ENCODE assay signal across 20 cellular contexts in genomic region chr4:20354120-20354519, GRCh38.
DNase-seq lines count a peak whose midpoint lies in the region; ATAC-seq, FAIRE-seq and TF ChIP-seq lines count a peak whose summit lies in the region.
"Had no signal": no experiment of that assay in that cellular context is flagged by ENCODE, and none has a peak within 500 bp of the region (broad histone marks: within the 10 kb centered on the region; RNA-seq: fewer than 3 reads in every experiment).

No MANE protein-coding gene starts in this region.

- H3K36me3 ChIP-seq in HEK293 (ENCODE audit: control insufficient read depth in 2 of 2, insufficient read depth in 1 of 2, low read length in 2 of 2): peaks cover 0 to 13% of the 10 kb centered on the region in 2 experiments; a peak in 1 of 3 replicates
- H3K36me3 ChIP-seq: ascending aorta, suprapubic skin had no signal

- peak overlapping the region; percentile 90 for H3K27ac Mint-ChIP-seq in glutamatergic neuron (ENCODE audit: unreplicated experiment)
- H3K27ac Mint-ChIP-seq: activated CD8-positive, alpha-beta memory T cell treated with anti-CD3 and anti-CD28 coated beads, Interleukin-2, amount 10 ng/mL, durations not matched to agents 7 days and 5 days; dendritic cell treated with granulocyte-macrophage colony-stimulating factor and Interleukin-4, amounts not matched to agents 40 ng/mL and 50 ng/mL, for 4 days had no signal

- peak overlapping the region; percentile 81 for H3K4me3 Mint-ChIP-seq in glutamatergic neuron (ENCODE audit: unreplicated experiment)
- H3K4me3 Mint-ChIP-seq: activated CD8-positive, alpha-beta memory T cell treated with anti-CD3 and anti-CD28 coated beads, Interleukin-2, amount 10 ng/mL, durations not matched to agents 7 days and 5 days; dendritic cell treated with granulocyte-macrophage colony-stimulating factor and Interleukin-4, amounts not matched to agents 40 ng/mL and 50 ng/mL, for 4 days had no signal

- no peak overlapping the region for H3K27ac ChIP-seq in HEK293 (ENCODE audit: extremely low read depth, low read depth, low read length)
- H3K27ac ChIP-seq: ascending aorta, suprapubic skin had no signal

- H3K36me3 Mint-ChIP-seq in glutamatergic neuron (ENCODE audit: unreplicated experiment): no peaks in the 10 kb centered on the region
- H3K36me3 Mint-ChIP-seq: activated CD8-positive, alpha-beta memory T cell treated with anti-CD3 and anti-CD28 coated beads, Interleukin-2, amount 10 ng/mL, durations not matched to agents 7 days and 5 days had no signal

- H3K27me3 Mint-ChIP-seq in glutamatergic neuron (ENCODE audit: unreplicated experiment): peaks cover 6% of the 10 kb centered on the region
- H3K27me3 Mint-ChIP-seq: activated CD8-positive, alpha-beta memory T cell treated with anti-CD3 and anti-CD28 coated beads, Interleukin-2, amount 10 ng/mL, durations not matched to agents 7 days and 5 days; dendritic cell treated with granulocyte-macrophage colony-stimulating factor and Interleukin-4, amounts not matched to agents 40 ng/mL and 50 ng/mL, for 4 days had no signal

- H3K9me3 ChIP-seq in HEK293 (ENCODE audit: control insufficient read depth, insufficient read depth, low read depth, low read length): no peaks in the 10 kb centered on the region
- H3K9me3 ChIP-seq: ascending aorta, suprapubic skin had no signal

- CTCF ChIA-PET in HEK293 (lab: Yijun Ruan, JAX): interaction anchor here (0.7 kb wide), 1 partner anchor 11 kb away, joined by 4 read pairs; no protein-coding TSS in a partner anchor

- H3K4me1 Mint-ChIP-seq in glutamatergic neuron (ENCODE audit: low read depth, unreplicated experiment): peaks cover 47% of the 10 kb centered on the region
- H3K4me1 Mint-ChIP-seq: activated CD8-positive, alpha-beta memory T cell treated with anti-CD3 and anti-CD28 coated beads, Interleukin-2, amount 10 ng/mL, durations not matched to agents 7 days and 5 days had no signal

- H3K4me3 ChIP-seq in HEK293 (ENCODE audit: low read depth, low read length): no peak overlapping the region
- H3K4me3 ChIP-seq: ascending aorta, suprapubic skin had no signal

- in situ Hi-C loops in Caki2 (cut with HindIII; ENCODE audit: low pct_unique_long_range_greater_than_20kb, low sequenced_read_pairs): no loop called here

- DNase-seq in Caki2 (ENCODE audit: low read depth) (peak; percentile 35), NCI-H2171 treated with DMSO at 0.1 percent for 48 hours (lab: John Stamatoyannopoulos, UW) (peak; percentile 69), glutamatergic neuron (no peak), GM19239 (ENCODE audit: insufficient read length, low spot score) (no peak)
- DNase-seq in activated CD4-positive, alpha-beta T cell treated with anti-CD3 and anti-CD28 coated beads, Interleukin-2, amount 50 U/mL, for 1 hour: no peak
- DNase-seq: activated CD4-positive, CD25-positive, alpha-beta regulatory T cell; activated CD8-positive, alpha-beta memory T cell treated with anti-CD3 and anti-CD28 coated beads, Interleukin-2, amount 10 ng/mL, durations not matched to agents 7 days and 5 days; activated effector memory CD4-positive, alpha-beta T cell treated with anti-CD3 and anti-CD28 coated beads, Interleukin-2, amount 50 U/mL, for 16 hours; DMS153; erythroblast; midbrain; stimulated activated CD4-positive, alpha-beta T cell treated with anti-CD3 and anti-CD28 coated beads, Interleukin-2, amount 100 ng/mL, for 48 hours had no signal

- POLR2A ChIA-PET in HEK293 (lab: Yijun Ruan, JAX): no interaction called here

- FAIRE-seq in GM19239 (lab: Jason Lieb, UNC): no peak
- FAIRE-seq: islet of Langerhans had no signal

- H3K4me1 ChIP-seq in HEK293 (ENCODE audit: control insufficient read depth, insufficient read depth, low read length): peaks cover 14% of the 10 kb centered on the region
- H3K4me1 ChIP-seq: ascending aorta, suprapubic skin had no signal

- ATAC-seq in HG03469 (IDR thresholded peaks at IDR 0.05; ENCODE audit: unreplicated experiment) (no peak), HG03025 (IDR thresholded peaks at IDR 0.05; ENCODE audit: low FRiP score, unreplicated experiment) (no peak)
- ATAC-seq: activated CD8-positive, alpha-beta memory T cell treated with anti-CD3 and anti-CD28 coated beads, Interleukin-2, amount 10 ng/mL, durations not matched to agents 7 days and 5 days; Panc1 had no signal

- H3K9me3 Mint-ChIP-seq in glutamatergic neuron (ENCODE audit: unreplicated experiment): peaks cover 7% of the 10 kb centered on the region

- TF ChIP-seq CTCF in HEK293 (tag by site-specific recombination; IDR thresholded peaks at IDR 0.05): no peak
- TF ChIP-seq CTCF in glutamatergic neuron (IDR thresholded peaks at IDR 0.05; ENCODE audit: partially characterized antibody, unreplicated experiment): no peak

TF ChIP-seq in HEK293, 187 proteins besides CTCF, POLR2A, EP300 and RAD21 (continues in another document):
- TF ChIP-seq FEZF1 (tag by site-specific recombination; IDR thresholded peaks at IDR 0.05) (peak; percentile 80), ZSCAN23 (tag by site-specific recombination; IDR thresholded peaks at IDR 0.05) (no peak), ZNF843 (tag by site-specific recombination; IDR thresholded peaks at IDR 0.05) (peak; percentile 88), SP2 (tag by site-specific recombination; IDR thresholded peaks at IDR 0.05) (no peak), ZNF10 (tag by site-specific recombination; IDR thresholded peaks at IDR 0.05) (peak; percentile 95), ZNF274 (IDR thresholded peaks at IDR 0.05; ENCODE audit: low read length) (no peak), ZNF274 (tag by site-specific recombination; IDR thresholded peaks at IDR 0.05; ENCODE audit: borderline replicate concordance) (no peak), GLI2 (tag by site-specific recombination; IDR thresholded peaks at IDR 0.05; ENCODE audit: borderline replicate concordance, low read depth) (no peak), GFI1B (tag by site-specific recombination; IDR thresholded peaks at IDR 0.05) (peak; percentile 80), RBAK (tag by site-specific recombination; IDR thresholded peaks at IDR 0.05) (no peak), ZNF404 (tag by site-specific recombination; IDR thresholded peaks at IDR 0.05) (no peak), ZNF624 (tag by site-specific recombination; IDR thresholded peaks at IDR 0.05) (no peak), IKZF3 (tag by site-specific recombination; IDR thresholded peaks at IDR 0.05) (peak; percentile 90), ZNF302 (tag by site-specific recombination; IDR thresholded peaks at IDR 0.05; ENCODE audit: low read depth) (no peak), ZNF19 (tag by site-specific recombination; IDR thresholded peaks at IDR 0.05; ENCODE audit: low read depth) (no peak), REST (tag by site-specific recombination; IDR thresholded peaks at IDR 0.05) (no peak), TRIM28 (IDR thresholded peaks at IDR 0.05; ENCODE audit: borderline replicate concordance, low read length) (0 out of 2 replicates have a peak, but pooled peaks have one; percentile 12), ZNF704 (tag by site-specific recombination; IDR thresholded peaks at IDR 0.05) (no peak)
- TF ChIP-seq, protein P1, sequence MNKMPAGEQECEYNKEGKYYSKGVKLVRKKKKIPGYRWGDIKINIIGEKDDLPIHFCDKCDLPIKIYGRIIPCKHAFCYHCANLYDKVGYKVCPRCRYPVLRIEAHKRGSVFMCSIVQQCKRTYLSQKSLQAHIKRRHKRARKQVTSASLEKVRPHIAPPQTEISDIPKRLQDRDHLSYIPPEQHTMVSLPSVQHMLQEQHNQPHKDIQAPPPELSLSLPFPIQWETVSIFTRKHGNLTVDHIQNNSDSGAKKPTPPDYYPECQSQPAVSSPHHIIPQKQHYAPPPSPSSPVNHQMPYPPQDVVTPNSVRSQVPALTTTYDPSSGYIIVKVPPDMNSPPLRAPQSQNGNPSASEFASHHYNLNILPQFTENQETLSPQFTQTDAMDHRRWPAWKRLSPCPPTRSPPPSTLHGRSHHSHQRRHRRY (tag by site-specific recombination; IDR thresholded peaks at IDR 0.05): no peak

Comparison
In these comparisons a context has a peak if more than half of its experiments do, and no peak if none do; other contexts are left out.
1. DNase-seq: peak in Caki2 (single experiment) and NCI-H2171 treated with DMSO at 0.1 percent for 48 hours (single experiment); none in glutamatergic neuron (single experiment), activated CD4-positive, alpha-beta T cell treated with anti-CD3 and anti-CD28 coated beads, Interleukin-2, amount 50 U/mL, for 1 hour (single experiment) and GM19239 (single experiment).